Comparison of ENCODE assay signal across 11 cellular contexts in genomic region chr9:31302620-31303418, GRCh38.
DNase-seq lines count a peak whose midpoint lies in the region; ATAC-seq and TF ChIP-seq lines count a peak whose summit lies in the region.
"Had no signal": no experiment of that assay in that cellular context is flagged by ENCODE, and none has a peak within 500 bp of the region (broad histone marks: within the 10 kb centered on the region; RNA-seq: fewer than 3 reads in every experiment).

No MANE protein-coding gene starts in this region.

- TF ChIP-seq CTCF in HFFc6 (IDR thresholded peaks at IDR 0.05) (no peak), ovary (IDR thresholded peaks at IDR 0.05) (no peak), natural killer cell (IDR thresholded peaks at IDR 0.05) (no peak)

- peak overlapping the region; percentile 35 for H3K4me3 Mint-ChIP-seq in central memory CD8-positive, alpha-beta T cell
- H3K4me3 Mint-ChIP-seq in HFFc6 = no peak overlapping the region
- H3K4me3 Mint-ChIP-seq in natural killer cell = no peak overlapping the region

- H3K27ac Mint-ChIP-seq in central memory CD8-positive, alpha-beta T cell (ENCODE audit: low read depth) = peak overlapping the region; percentile 45
- H3K27ac Mint-ChIP-seq in HFFc6 (no peak overlapping the region), natural killer cell (no peak overlapping the region)

- no peak overlapping the region for H3K4me3 ChIP-seq in ovary
- H3K4me3 ChIP-seq: colonic mucosa, tibial artery had no signal

- H3K36me3 ChIP-seq in ovary = no peaks in the 10 kb centered on the region
- H3K36me3 ChIP-seq: colonic mucosa, tibial artery had no signal

- peaks cover 16% of the 10 kb centered on the region for H3K4me1 Mint-ChIP-seq in central memory CD8-positive, alpha-beta T cell
- H3K4me1 Mint-ChIP-seq in HFFc6 (ENCODE audit: low read depth) (no peaks in the 10 kb centered on the region), natural killer cell (peaks cover 5 to 13% of the 10 kb centered on the region in 2 donors)

- H3K36me3 Mint-ChIP-seq in central memory CD8-positive, alpha-beta T cell (ENCODE audit: insufficient read depth) = peaks cover 2% of the 10 kb centered on the region
- H3K36me3 Mint-ChIP-seq in HFFc6 (ENCODE audit: low read depth) (no peaks in the 10 kb centered on the region), natural killer cell (no peaks in the 10 kb centered on the region)

- no peak overlapping the region for H3K27ac ChIP-seq in ovary
- H3K27ac ChIP-seq: colonic mucosa, tibial artery had no signal

- H3K9me3 ChIP-seq in ovary = no peaks in the 10 kb centered on the region
- H3K9me3 ChIP-seq: colonic mucosa, tibial artery had no signal

- H3K27me3 Mint-ChIP-seq in central memory CD8-positive, alpha-beta T cell = no peaks in the 10 kb centered on the region
- H3K27me3 Mint-ChIP-seq in HFFc6 (ENCODE audit: insufficient read depth) = no peaks in the 10 kb centered on the region
- no peaks in the 10 kb centered on the region for H3K27me3 Mint-ChIP-seq in natural killer cell (ENCODE audit: low read depth in 2 of 2)

- no peaks in the 10 kb centered on the region for H3K27me3 ChIP-seq in ovary
- H3K27me3 ChIP-seq: colonic mucosa, tibial artery had no signal

- intact Hi-C loops in ovary (cut with DNase I) (no loop called here), natural killer cell (cut with micrococcal nuclease) (no loop called here)

- peak; percentile 66 for ATAC-seq in GM21515 (IDR thresholded peaks at IDR 0.05; ENCODE audit: unreplicated experiment)
- ATAC-seq in HG03175 (IDR thresholded peaks at IDR 0.05; ENCODE audit: unreplicated experiment) = peak; percentile 59
- peak; percentile 14 for ATAC-seq in central memory CD8-positive, alpha-beta T cell (replicated peaks; ENCODE audit: extremely low read depth, poor library complexity, severe bottlenecking)
- no peak for ATAC-seq in natural killer cell

- no peaks in the 10 kb centered on the region for H3K9me3 Mint-ChIP-seq in central memory CD8-positive, alpha-beta T cell
- H3K9me3 Mint-ChIP-seq in HFFc6 = peaks cover 14% of the 10 kb centered on the region
- H3K9me3 Mint-ChIP-seq in natural killer cell = peaks cover 0 to 4% of the 10 kb centered on the region in 2 donors

- no peaks in the 10 kb centered on the region for H3K4me1 ChIP-seq in ovary (ENCODE audit: insufficient read depth)
- H3K4me1 ChIP-seq: colonic mucosa, tibial artery had no signal

- 77 to 83% (median 79%) methylated on average over 4 of the region's 4 CpGs for WGBS in ovary, 3 donors

- TF ChIP-seq EP300 in ovary (IDR thresholded peaks at IDR 0.05) = no peak

- DNase-seq in NCI-H2107 treated with DMSO at 0.1 percent for 48 hours (lab: John Stamatoyannopoulos, UW; ENCODE audit: unreplicated experiment) (peak; percentile 1), NCI-H2107 (lab: John Stamatoyannopoulos, UW) (no peak), HFFc6 (no peak), ovary (no peak), natural killer cell (no peak)
- no peak for DNase-seq in central memory CD8-positive, alpha-beta T cell (ENCODE audit: low spot score in 2 of 2)
- DNase-seq: colonic mucosa, GF-D8, tibial artery had no signal

- no peak for TF ChIP-seq POLR2A in ovary (IDR thresholded peaks at IDR 0.05)

Comparison
In these comparisons a context has a peak if more than half of its experiments do, and no peak if none do; other contexts are left out.
1. ATAC-seq: peak in GM21515 (single experiment), HG03175 (single experiment) and central memory CD8-positive, alpha-beta T cell (single experiment); none in natural killer cell (0 of 3).